ENCODE assay signal across 18 cellular contexts in the genomic region with DNA sequence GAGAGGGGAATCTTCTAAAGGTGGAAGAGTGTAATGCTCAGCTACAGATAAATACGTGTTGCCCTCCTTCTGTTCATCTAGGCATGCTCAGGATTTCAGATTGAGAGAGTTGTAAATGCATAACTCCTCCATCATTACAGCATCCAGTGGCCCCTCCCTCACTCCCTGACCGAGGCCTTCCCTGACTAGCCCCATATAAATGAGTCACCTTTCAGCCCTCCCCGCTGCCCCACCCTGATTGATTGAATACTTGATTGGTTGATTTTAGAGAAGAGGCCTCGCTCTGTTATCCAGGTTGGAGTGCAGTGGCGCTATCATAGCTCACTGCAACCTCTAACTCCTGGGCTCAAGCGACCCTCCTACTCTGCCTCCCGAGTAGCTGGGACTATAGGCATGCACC.
A peak's percentile ranks its signal among the peaks of the same experiment; 100 is the strongest.
DNase-seq lines count a peak whose midpoint lies in the region; ATAC-seq, FAIRE-seq and TF ChIP-seq lines count a peak whose summit lies in the region.
"Had no signal": no experiment of that assay in that cellular context is flagged by ENCODE, and none has a peak within 500 bp of the region (broad histone marks: within the 10 kb centered on the region; RNA-seq: fewer than 3 reads in every experiment).

No MANE protein-coding gene starts in this region.

- no peak overlapping the region for H3K9ac ChIP-seq in colonic mucosa (ENCODE audit: low read depth in 2 of 2, low read length in 2 of 2)

- H3K27ac Mint-ChIP-seq in progenitor cell of endocrine pancreas = peak overlapping the region; percentile 4
- H3K27ac Mint-ChIP-seq in T-cell = no peak overlapping the region
- no peak overlapping the region for H3K27ac Mint-ChIP-seq in type B pancreatic cell
- H3K27ac Mint-ChIP-seq: CD4-positive, alpha-beta memory T cell had no signal

- no peak for ATAC-seq in GM19463 (IDR thresholded peaks at IDR 0.05; ENCODE audit: unreplicated experiment)
- ATAC-seq in T-cell (replicated peaks in 1 of 4) = no peak
- ATAC-seq: A549 had no signal

- H3K27me3 Mint-ChIP-seq in progenitor cell of endocrine pancreas = peaks cover 7% of the 10 kb centered on the region
- H3K27me3 Mint-ChIP-seq in T-cell = peaks cover 11 to 26% of the 10 kb centered on the region in 2 donors
- no peaks in the 10 kb centered on the region for H3K27me3 Mint-ChIP-seq in type B pancreatic cell

- intact Hi-C loops in colonic mucosa (cut with DNase I) = no loop called here

- H3K9me3 Mint-ChIP-seq in progenitor cell of endocrine pancreas (ENCODE audit: low read depth) (no peaks in the 10 kb centered on the region), T-cell (no peaks in the 10 kb centered on the region), type B pancreatic cell (peaks cover 5% of the 10 kb centered on the region)

- H3K4me1 Mint-ChIP-seq in progenitor cell of endocrine pancreas (ENCODE audit: low read depth) = peaks cover 1% of the 10 kb centered on the region
- H3K4me1 Mint-ChIP-seq in T-cell = no peaks in the 10 kb centered on the region
- H3K4me1 Mint-ChIP-seq in type B pancreatic cell (ENCODE audit: unreplicated experiment) = no peaks in the 10 kb centered on the region
- H3K4me1 Mint-ChIP-seq: CD4-positive, alpha-beta memory T cell had no signal

- H3K9me3 ChIP-seq in colonic mucosa = no peaks in the 10 kb centered on the region
- H3K9me3 ChIP-seq: A549, BE2C had no signal

- FAIRE-seq in HTR-8/SVneo (lab: Jason Lieb, UNC) = peak; percentile 59
- FAIRE-seq: A549, D721Med, GM19239 had no signal

- TF ChIP-seq CTCF in colonic mucosa (IDR thresholded peaks at IDR 0.05) = no peak
- no peak for TF ChIP-seq CTCF in progenitor cell of endocrine pancreas (IDR thresholded peaks at IDR 0.05; ENCODE audit: unreplicated experiment)
- no peak for TF ChIP-seq CTCF in type B pancreatic cell (conservative IDR thresholded peaks at IDR 0.05)

- DNase-seq in HTR-8/SVneo (ENCODE audit: insufficient read length, low spot score) (no peak), colonic mucosa (peak; percentile 32), progenitor cell of endocrine pancreas (ENCODE audit: low spot score, unreplicated experiment) (no peak), T-cell (no peak), type B pancreatic cell (ENCODE audit: extremely low spot score, unreplicated experiment) (no peak)
- DNase-seq: BE2C; CD4-positive, alpha-beta memory T cell; DMS153; DMS79 treated with DMSO at 0.1 percent for 48 hours; GF-D8; HCEC 1CT; IMR-90 had no signal

- H3K27ac ChIP-seq in colonic mucosa = no peak overlapping the region
- H3K27ac ChIP-seq: A549, C4-2B, HL-60 had no signal

- no peak overlapping the region for H3K4me3 Mint-ChIP-seq in progenitor cell of endocrine pancreas (ENCODE audit: low read depth)
- H3K4me3 Mint-ChIP-seq in T-cell = no peak overlapping the region
- no peak overlapping the region for H3K4me3 Mint-ChIP-seq in type B pancreatic cell
- H3K4me3 Mint-ChIP-seq: CD4-positive, alpha-beta memory T cell had no signal

- CTCF ChIA-PET in T-cell (lab: Charles Lee) = no interaction called here

- H3K4me1 ChIP-seq in colonic mucosa = no peaks in the 10 kb centered on the region
- H3K4me1 ChIP-seq: A549, BE2C had no signal

- H3K27me3 ChIP-seq in colonic mucosa = no peaks in the 10 kb centered on the region

- H3K36me3 Mint-ChIP-seq in progenitor cell of endocrine pancreas (ENCODE audit: insufficient read depth) (no peaks in the 10 kb centered on the region), T-cell (no peaks in the 10 kb centered on the region), type B pancreatic cell (no peaks in the 10 kb centered on the region)
- H3K36me3 Mint-ChIP-seq: CD4-positive, alpha-beta memory T cell had no signal

- H3K4me3 ChIP-seq in colonic mucosa = no peak overlapping the region
- H3K4me3 ChIP-seq: A549 had no signal

- H3K36me3 ChIP-seq in colonic mucosa = no peaks in the 10 kb centered on the region
- H3K36me3 ChIP-seq: BE2C had no signal

- POLR2A ChIA-PET in T-cell (lab: Charles Lee) = no interaction called here
